23 cellular contexts compared by ENCODE assay signal in the genomic region with DNA sequence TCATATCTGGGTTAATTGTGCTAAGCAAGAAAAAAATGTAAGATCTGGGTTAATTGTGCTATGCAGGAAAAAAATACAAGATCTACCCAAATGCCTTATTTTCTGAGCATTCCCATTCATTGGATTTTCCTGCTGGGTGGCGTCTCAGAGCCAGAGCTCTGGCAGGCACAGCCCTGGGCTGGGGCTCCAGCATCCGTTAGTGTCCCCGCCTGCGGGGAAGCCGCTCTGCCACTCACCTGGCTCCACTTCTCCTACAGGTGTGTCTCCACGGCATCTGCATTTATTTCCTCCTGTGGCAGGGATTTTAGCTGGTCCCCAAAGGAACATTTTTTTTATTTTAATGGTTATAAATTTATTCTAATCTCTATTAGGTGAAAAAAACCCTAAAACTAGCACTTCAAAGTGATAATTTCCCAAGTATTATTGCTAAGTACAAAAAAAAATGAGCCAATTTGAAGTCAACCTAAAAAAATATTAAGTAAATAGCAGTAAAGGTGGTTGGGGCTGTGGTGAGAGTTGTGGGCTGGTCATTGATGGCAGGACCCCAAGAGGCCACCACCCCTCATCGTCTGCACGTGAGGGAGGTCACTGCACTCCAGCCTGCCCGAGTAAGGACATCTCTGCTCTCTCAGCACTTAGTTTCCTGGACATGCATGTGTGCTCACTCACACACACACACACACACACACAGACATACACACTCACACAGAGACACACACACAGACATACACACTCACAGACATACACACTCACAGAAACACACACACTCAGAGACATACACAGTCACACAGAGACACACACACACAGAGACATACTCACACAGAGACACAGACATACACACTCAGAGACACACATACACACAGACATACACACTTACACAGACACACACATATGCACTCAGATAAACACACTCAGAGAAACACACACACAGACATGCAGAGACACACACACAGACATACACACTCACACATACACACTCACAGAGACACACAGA.
DNase-seq lines count a peak whose midpoint lies in the region; ATAC-seq, FAIRE-seq and TF ChIP-seq lines count a peak whose summit lies in the region.
"Had no signal": no experiment of that assay in that cellular context is flagged by ENCODE, and none has a peak within 500 bp of the region (broad histone marks: within the 10 kb centered on the region; RNA-seq: fewer than 3 reads in every experiment).

No MANE protein-coding gene starts in this region.

- TF ChIP-seq CTCF in osteocyte (IDR thresholded peaks at IDR 0.05), result no peak

- peaks cover 4% of the 10 kb centered on the region for H3K9me3 Mint-ChIP-seq in osteocyte (ENCODE audit: unreplicated experiment)
- H3K9me3 Mint-ChIP-seq: activated naive CD8-positive, alpha-beta T cell treated with anti-CD3 and anti-CD28 coated beads, Interleukin-2, amount 10 ng/mL, durations not matched to agents 7 days and 5 days had no signal

- DNase-seq in activated CD8-positive, alpha-beta memory T cell treated with anti-CD3 and anti-CD28 coated beads for 24 hours, result peak; percentile 11
- DNase-seq in activated CD8-positive, alpha-beta memory T cell treated with anti-CD3 and anti-CD28 coated beads, Interleukin-2, amount 50 U/mL, for 4 hours, result no peak
- no peak for DNase-seq in HTR-8/SVneo (ENCODE audit: insufficient read length, low spot score)
- DNase-seq in NCI-H774 (lab: John Stamatoyannopoulos, UW), result peak; percentile 79
- DNase-seq in osteocyte (ENCODE audit: extremely low spot score, unreplicated experiment), result peak; percentile 57
- DNase-seq: activated CD4-positive, alpha-beta T cell treated with anti-CD3 and anti-CD28 coated beads, Interleukin-2, amount 50 U/mL, for 1 hour; activated naive CD8-positive, alpha-beta T cell treated with anti-CD3 and anti-CD28 coated beads, Interleukin-2, amount 10 ng/mL, durations not matched to agents 7 days and 5 days; BE2C; COR-L47; glutamatergic neuron; mammary epithelial cell; nucleus accumbens; OCI-M1; stimulated activated CD4-positive, alpha-beta T cell treated with anti-CD3 and anti-CD28 coated beads, Interleukin-1b, Interleukin-23, amount 100 ng/mL, for 48 hours; T-helper 2 cell; WERI-Rb-1 had no signal

- no peaks in the 10 kb centered on the region for H3K36me3 Mint-ChIP-seq in osteocyte (ENCODE audit: unreplicated experiment)
- H3K36me3 Mint-ChIP-seq: activated naive CD8-positive, alpha-beta T cell treated with anti-CD3 and anti-CD28 coated beads, Interleukin-2, amount 10 ng/mL, durations not matched to agents 7 days and 5 days; type B pancreatic cell had no signal

- FAIRE-seq in HTR-8/SVneo (lab: Jason Lieb, UNC), result peak; percentile 4
- FAIRE-seq: GM12878 had no signal

- H3K4me3 Mint-ChIP-seq in osteocyte (ENCODE audit: unreplicated experiment), result no peak overlapping the region
- H3K4me3 Mint-ChIP-seq: activated naive CD8-positive, alpha-beta T cell treated with anti-CD3 and anti-CD28 coated beads, Interleukin-2, amount 10 ng/mL, durations not matched to agents 7 days and 5 days; IgD-negative memory B cell; type B pancreatic cell had no signal

- H3K4me1 Mint-ChIP-seq in osteocyte (ENCODE audit: unreplicated experiment), result no peaks in the 10 kb centered on the region
- H3K4me1 Mint-ChIP-seq: activated naive CD8-positive, alpha-beta T cell treated with anti-CD3 and anti-CD28 coated beads, Interleukin-2, amount 10 ng/mL, durations not matched to agents 7 days and 5 days had no signal

- H3K27me3 Mint-ChIP-seq in osteocyte (ENCODE audit: unreplicated experiment), result no peaks in the 10 kb centered on the region
- H3K27me3 Mint-ChIP-seq: activated naive CD8-positive, alpha-beta T cell treated with anti-CD3 and anti-CD28 coated beads, Interleukin-2, amount 10 ng/mL, durations not matched to agents 7 days and 5 days; IgD-negative memory B cell had no signal

- no peak overlapping the region for H3K27ac Mint-ChIP-seq in osteocyte (ENCODE audit: unreplicated experiment)
- H3K27ac Mint-ChIP-seq: activated naive CD8-positive, alpha-beta T cell treated with anti-CD3 and anti-CD28 coated beads, Interleukin-2, amount 10 ng/mL, durations not matched to agents 7 days and 5 days; IgD-negative memory B cell; type B pancreatic cell had no signal

- no peak for TF ChIP-seq POLR2A in GM18505 (IDR thresholded peaks at IDR 0.05; ENCODE audit: borderline replicate concordance, extremely low read depth, insufficient read depth, insufficient read length)

- no peak for ATAC-seq in HG03565 (IDR thresholded peaks at IDR 0.05; ENCODE audit: unreplicated experiment)
- ATAC-seq in HG03432 (IDR thresholded peaks at IDR 0.05; ENCODE audit: unreplicated experiment), result no peak
- no peak for ATAC-seq in GM18505 (IDR thresholded peaks at IDR 0.05; ENCODE audit: unreplicated experiment)
- ATAC-seq: GM12878, SK-N-SH treated with all-trans-retinoic acid at 6 μM for 48 hours had no signal

Comparison
In these comparisons a context has a peak if more than half of its experiments do, and no peak if none do; other contexts are left out.
1. DNase-seq: peak in activated CD8-positive, alpha-beta memory T cell treated with anti-CD3 and anti-CD28 coated beads for 24 hours (single experiment), NCI-H774 (single experiment) and osteocyte (single experiment); none in activated CD8-positive, alpha-beta memory T cell treated with anti-CD3 and anti-CD28 coated beads, Interleukin-2, amount 50 U/mL, for 4 hours (single experiment) and HTR-8/SVneo (single experiment).